ENCODE assay signal across 8 cellular contexts in genomic region chr22:50628543-50629134, GRCh38. TPM values are rescaled to one million over a fixed set of nuclear protein-coding genes. Genes with fewer than 3 reads are reported as not detected.
A peak's percentile ranks its signal among the peaks of the same experiment; 100 is the strongest.
DNase-seq lines count a peak whose midpoint lies in the region; ATAC-seq, FAIRE-seq and TF ChIP-seq lines count a peak whose summit lies in the region.

No MANE protein-coding gene starts in this region.

- no peak for DNase-seq in GM19239 (ENCODE audit: insufficient read length, low spot score)
- peak; percentile 42 for DNase-seq in SW480 (ENCODE audit: low spot score)
- DNase-seq in foreskin fibroblast: no peak
- DNase-seq in cerebellum (ENCODE audit: low spot score): no peak
- DNase-seq in glomerular visceral epithelial cell (ENCODE audit: extremely low spot score): no peak
- DNase-seq in NCI-H524 treated with DMSO at 0.1 percent for 48 hours (lab: John Stamatoyannopoulos, UW): no peak

- peaks cover under 1% of the 10 kb centered on the region for H3K27me3 ChIP-seq in skeletal muscle satellite cell (ENCODE audit: control insufficient read depth, insufficient read depth, low read length)

- TF ChIP-seq CTCF in foreskin fibroblast (IDR thresholded peaks at IDR 0.05; ENCODE audit: low read depth, low read length): no peak

- peaks cover 6% of the 10 kb centered on the region for H3K36me3 ChIP-seq in skeletal muscle satellite cell (ENCODE audit: insufficient read depth, low read length)

- FAIRE-seq in GM19239 (lab: Jason Lieb, UNC): peak; percentile 89

- H3K4me2 ChIP-seq in skeletal muscle satellite cell (ENCODE audit: low read length): peak overlapping the region; percentile 99

- ATAC-seq in HG02938 (IDR thresholded peaks at IDR 0.05; ENCODE audit: unreplicated experiment): no peak

- H3K4me3 ChIP-seq in foreskin fibroblast (ENCODE audit: low read depth in 1 of 2, low read length in 2 of 2) (peak overlapping the region; percentile 81 to 92), skeletal muscle satellite cell (ENCODE audit: low read length) (peak overlapping the region; percentile 89)

- H3K4me1 ChIP-seq in skeletal muscle satellite cell (ENCODE audit: control insufficient read depth, insufficient read depth, low read length): peaks cover 14% of the 10 kb centered on the region

- no peaks in the 10 kb centered on the region for H3K9me3 ChIP-seq in skeletal muscle satellite cell (replicated peaks; ENCODE audit: low read length)

- peak overlapping the region; percentile 77 for H3K9ac ChIP-seq in skeletal muscle satellite cell (ENCODE audit: low read depth, low read length)

RNA-seq across cellular contexts. Expression of gene ARSA, which starts 0.7 kb away (rescaled TPM):
- total RNA-seq in skeletal muscle satellite cell (2012; rRNA removed): 17.5 and 22.5 TPM in 2 replicates
- total RNA-seq in cerebellum: 5.9 TPM

RNA-seq across cellular contexts. Expression of gene MAPK8IP2, which starts 28.0 kb away (rescaled TPM):
- total RNA-seq in skeletal muscle satellite cell (2012; rRNA removed): 0.25 TPM in 1 of 2 replicates, not detected in the other
- total RNA-seq in cerebellum: 38.4 TPM

RNA-seq across cellular contexts. Expression of gene SHANK3, which starts 44.0 kb away (rescaled TPM):
- total RNA-seq in skeletal muscle satellite cell (2012; rRNA removed): 1.0 and 1.5 TPM in 2 replicates
- total RNA-seq in cerebellum: 6.4 TPM

RNA-seq across cellular contexts. Expression of gene CHKB, which starts 46.0 kb away (rescaled TPM):
- 25.1 and 25.6 TPM in 2 replicates for total RNA-seq in skeletal muscle satellite cell (2012; rRNA removed)
- 29.0 TPM for total RNA-seq in cerebellum

RNA-seq across cellular contexts. Expression of gene CPT1B, which starts 50.4 kb away (rescaled TPM):
- total RNA-seq in skeletal muscle satellite cell (2012; rRNA removed): under 0.01 and 1.3 TPM in 2 replicates
- 9.2 TPM for total RNA-seq in cerebellum
